In genomic region chr20:23629542-23630391, GRCh38 we compare ENCODE assay signal across 2 cellular contexts.
TF ChIP-seq lines count a peak whose summit lies in the region.

No MANE protein-coding gene starts in this region.

TF ChIP-seq in H1, 55 proteins besides CTCF, POLR2A, EP300 and RAD21:
- no peak for TF ChIP-seq PHF8 (conservative IDR thresholded peaks at IDR 0.05; ENCODE audit: low read depth, low read length)
- TF ChIP-seq ASH2L (IDR thresholded peaks at IDR 0.05; ENCODE audit: low read length): no peak
- TF ChIP-seq TCF12 (IDR thresholded peaks at IDR 0.05; ENCODE audit: low read depth, low read length): no peak
- TF ChIP-seq YY1 (IDR thresholded peaks at IDR 0.05; ENCODE audit: low read depth, low read length): no peak
- TF ChIP-seq SRF (IDR thresholded peaks at IDR 0.05; ENCODE audit: low read depth, low read length): no peak
- no peak for TF ChIP-seq SP2 (IDR thresholded peaks at IDR 0.05; ENCODE audit: low read length)
- no peak for TF ChIP-seq CHD2 (IDR thresholded peaks at IDR 0.05; ENCODE audit: low read length)
- no peak for TF ChIP-seq SIRT6 (IDR thresholded peaks at IDR 0.05; ENCODE audit: low read length)
- TF ChIP-seq POLR2AphosphoS5 (IDR thresholded peaks at IDR 0.05; ENCODE audit: low read depth, low read length): no peak
- TF ChIP-seq CHD1 (IDR thresholded peaks at IDR 0.05; ENCODE audit: low read depth, low read length): no peak
- no peak for TF ChIP-seq MAX (IDR thresholded peaks at IDR 0.05)
- TF ChIP-seq GABPA (IDR thresholded peaks at IDR 0.05; ENCODE audit: borderline replicate concordance, insufficient read depth, low read length): no peak
- no peak for TF ChIP-seq JUND (IDR thresholded peaks at IDR 0.05; ENCODE audit: low read length)
- no peak for TF ChIP-seq RBBP5 (IDR thresholded peaks at IDR 0.05; ENCODE audit: borderline replicate concordance, low read depth, low read length)
- no peak for TF ChIP-seq NANOG (IDR thresholded peaks at IDR 0.05; ENCODE audit: insufficient read depth, low read depth, low read length, poor library complexity, severe bottlenecking)
- no peak for TF ChIP-seq SIX5 (IDR thresholded peaks at IDR 0.05; ENCODE audit: low read depth, low read length)
- no peak for TF ChIP-seq RXRA (IDR thresholded peaks at IDR 0.05; ENCODE audit: insufficient read depth, low read depth, low read length)
- TF ChIP-seq NRF1 (IDR thresholded peaks at IDR 0.05; ENCODE audit: low read depth, low read length): no peak
- TF ChIP-seq TEAD4 (IDR thresholded peaks at IDR 0.05; ENCODE audit: low read depth, low read length): no peak
- no peak for TF ChIP-seq POU5F1 (IDR thresholded peaks at IDR 0.05; ENCODE audit: low read depth, low read length)

TF ChIP-seq in WTC11, 78 proteins besides CTCF, POLR2A, EP300 and RAD21:
- TF ChIP-seq SOX15 (CRISPR knock-in tag; IDR thresholded peaks at IDR 0.05): no peak
- no peak for TF ChIP-seq ZBTB21 (CRISPR knock-in tag; IDR thresholded peaks at IDR 0.05; ENCODE audit: borderline replicate concordance)
- no peak for TF ChIP-seq PRDM15 (CRISPR knock-in tag; IDR thresholded peaks at IDR 0.05)
- TF ChIP-seq AFF4 (CRISPR knock-in tag; IDR thresholded peaks at IDR 0.05; ENCODE audit: borderline replicate concordance): no peak
- TF ChIP-seq ZNF416 (CRISPR knock-in tag; IDR thresholded peaks at IDR 0.05): no peak
- TF ChIP-seq CDX4 (CRISPR knock-in tag; IDR thresholded peaks at IDR 0.05; ENCODE audit: borderline replicate concordance): no peak
- TF ChIP-seq ATF2 (CRISPR knock-in tag; IDR thresholded peaks at IDR 0.05; ENCODE audit: borderline replicate concordance, low read depth): no peak
- TF ChIP-seq FOXP1 (CRISPR knock-in tag; IDR thresholded peaks at IDR 0.05; ENCODE audit: borderline replicate concordance): no peak
- TF ChIP-seq PREB (CRISPR knock-in tag; IDR thresholded peaks at IDR 0.05; ENCODE audit: borderline replicate concordance): no peak
- TF ChIP-seq NR3C1 (CRISPR knock-in tag; conservative IDR thresholded peaks at IDR 0.05; ENCODE audit: low read depth): no peak
- TF ChIP-seq E2F4 (CRISPR knock-in tag; IDR thresholded peaks at IDR 0.05; ENCODE audit: borderline replicate concordance, low read depth): no peak
